In genomic region chr11:62538470-62539237, GRCh38 we compare ENCODE assay signal across 9 cellular contexts. TPM values are rescaled to one million over a fixed set of nuclear protein-coding genes. Genes with fewer than 3 reads are reported as not detected.
DNase-seq lines count a peak whose midpoint lies in the region; ATAC-seq, FAIRE-seq and TF ChIP-seq lines count a peak whose summit lies in the region.
"Had no signal": no experiment of that assay in that cellular context is flagged by ENCODE, and none has a peak within 500 bp of the region (broad histone marks: within the 10 kb centered on the region; RNA-seq: fewer than 3 reads in every experiment).

No MANE protein-coding gene starts in this region.

- peaks cover 40% of the 10 kb centered on the region for H3K4me1 ChIP-seq in right cardiac atrium (ENCODE audit: control insufficient read depth, insufficient read depth, low read length)
- H3K4me1 ChIP-seq in astrocyte (ENCODE audit: insufficient read depth, low read length), result peaks cover 57% of the 10 kb centered on the region
- peaks cover 72% of the 10 kb centered on the region for H3K4me1 ChIP-seq in muscle layer of colon (ENCODE audit: insufficient read depth, low read length)

- CTCF ChIA-PET in WTC11 (lab: Charles Lee), result interaction anchor here (1.1 to 13.3 kb wide), 5 partner anchors 12 to 144 kb away, joined by 3 to 552 read pairs (median 7); partner anchors contain the start of gene SCGB1A1

- no peak overlapping the region for H3K4me3 ChIP-seq in right cardiac atrium (ENCODE audit: low read length)
- H3K4me3 ChIP-seq in astrocyte (ENCODE audit: insufficient read depth, low read depth, low read length), result peak overlapping the region; percentile 48
- peak overlapping the region; percentile 21 to 57 for H3K4me3 ChIP-seq in muscle layer of colon (ENCODE audit: low read depth in 1 of 2, low read length in 2 of 2)

- intact Hi-C loops in right cardiac atrium (cut with DNase I) (loop anchor here in 1 of 4 donors (10.0 kb wide), 1 partner anchor 104 kb away; no protein-coding TSS in a partner anchor), Right ventricle myocardium superior (cut with DNase I) (no loop called here)

- FAIRE-seq in astrocyte (lab: Jason Lieb, UNC), result no peak

- peaks cover 60% of the 10 kb centered on the region for H3K4me1 Mint-ChIP-seq in astrocyte (ENCODE audit: low read depth, unreplicated experiment)
- peaks cover 31% of the 10 kb centered on the region for H3K4me1 Mint-ChIP-seq in WTC11

- H4K20me1 ChIP-seq in astrocyte (ENCODE audit: insufficient read depth, low read length), result peaks cover 96% of the 10 kb centered on the region

- POLR2A ChIA-PET in WTC11 (lab: Charles Lee), result no interaction called here

- TF ChIP-seq CTCF in astrocyte (IDR thresholded peaks at IDR 0.05; ENCODE audit: insufficient read depth, low read depth, low read length) (no peak), WTC11 (IDR thresholded peaks at IDR 0.05) (no peak)

- H3K9me3 Mint-ChIP-seq in astrocyte (ENCODE audit: unreplicated experiment), result no peaks in the 10 kb centered on the region
- no peaks in the 10 kb centered on the region for H3K9me3 Mint-ChIP-seq in WTC11

- H3K27me3 Mint-ChIP-seq in astrocyte (ENCODE audit: low read depth, unreplicated experiment) (no peaks in the 10 kb centered on the region), WTC11 (ENCODE audit: low read depth) (peaks cover 27% of the 10 kb centered on the region)

- peak overlapping the region; percentile 86 for H3K4me2 ChIP-seq in astrocyte (ENCODE audit: low read length)

- 57% methylated on average over 19 of the region's 19 CpGs for WGBS in right cardiac atrium

- H2AFZ ChIP-seq in astrocyte (ENCODE audit: low read depth, low read length), result no peak overlapping the region

- H3K36me3 ChIP-seq in astrocyte (ENCODE audit: insufficient read depth, low read length) (peaks cover 15% of the 10 kb centered on the region), muscle layer of colon (ENCODE audit: insufficient read depth, low read length) (peaks cover 34% of the 10 kb centered on the region)

- ATAC-seq in right cardiac atrium (no peak), Right ventricle myocardium superior (ENCODE audit: poor library complexity) (no peak), WTC11 (no peak), HG03196 (IDR thresholded peaks at IDR 0.05; ENCODE audit: unreplicated experiment) (no peak), GM21528 (IDR thresholded peaks at IDR 0.05; ENCODE audit: low FRiP score, unreplicated experiment) (no peak)

- H3K36me3 Mint-ChIP-seq in astrocyte (ENCODE audit: low read depth, unreplicated experiment) (peaks cover 21% of the 10 kb centered on the region), WTC11 (no peaks in the 10 kb centered on the region)

- H3K4me3 Mint-ChIP-seq in astrocyte (ENCODE audit: unreplicated experiment), result peak overlapping the region; percentile 40
- no peak overlapping the region for H3K4me3 Mint-ChIP-seq in WTC11

- peaks cover 99% of the 10 kb centered on the region for H3K79me2 ChIP-seq in astrocyte (ENCODE audit: insufficient read depth, low read length)

- H3K27ac Mint-ChIP-seq in astrocyte (ENCODE audit: unreplicated experiment) (peak overlapping the region; percentile 34), WTC11 (no peak overlapping the region)

- H3K27ac ChIP-seq in right cardiac atrium (ENCODE audit: low read length), result peak overlapping the region; percentile 70
- H3K27ac ChIP-seq in astrocyte (ENCODE audit: low read depth, low read length), result peak overlapping the region; percentile 14
- peak overlapping the region; percentile 72 for H3K27ac ChIP-seq in muscle layer of colon (ENCODE audit: low read depth, low read length)

- H3K9me3 ChIP-seq in right cardiac atrium (ENCODE audit: control insufficient read depth, low read length) (no peaks in the 10 kb centered on the region), astrocyte (ENCODE audit: insufficient read depth, low read depth, low read length) (no peaks in the 10 kb centered on the region), muscle layer of colon (ENCODE audit: low read length) (no peaks in the 10 kb centered on the region)

- no peaks in the 10 kb centered on the region for H3K27me3 ChIP-seq in right cardiac atrium (ENCODE audit: control insufficient read depth, insufficient read depth)
- H3K27me3 ChIP-seq in astrocyte (ENCODE audit: insufficient read depth, low read length), result no peaks in the 10 kb centered on the region
- no peaks in the 10 kb centered on the region for H3K27me3 ChIP-seq in muscle layer of colon (ENCODE audit: control insufficient read depth in 1 of 2, insufficient read depth in 2 of 2, low read length in 2 of 2)

- no peak for DNase-seq in right cardiac atrium
- no peak for DNase-seq in Right ventricle myocardium superior
- DNase-seq in astrocyte (ENCODE audit: low read depth), result no peak
- no peak for DNase-seq in WTC11 (ENCODE audit: low spot score)
- DNase-seq in cortex of kidney (lab: John Stamatoyannopoulos, UW), result no peak
- DNase-seq: NCI-H1105 had no signal

- H3K9ac ChIP-seq in astrocyte (ENCODE audit: low read length) (peak overlapping the region; percentile 61), muscle layer of colon (ENCODE audit: low read length) (peak overlapping the region; percentile 2)

TF ChIP-seq in WTC11, 78 proteins besides CTCF, POLR2A, EP300 and RAD21 (continues in another document):
- no peak for TF ChIP-seq ZNF423 (CRISPR knock-in tag; IDR thresholded peaks at IDR 0.05)
- no peak for TF ChIP-seq RELA (CRISPR knock-in tag; IDR thresholded peaks at IDR 0.05; ENCODE audit: borderline replicate concordance)
- no peak for TF ChIP-seq GRHL2 (CRISPR knock-in tag; IDR thresholded peaks at IDR 0.05; ENCODE audit: insufficient replicate concordance, severe bottlenecking)
- TF ChIP-seq, protein P1, sequence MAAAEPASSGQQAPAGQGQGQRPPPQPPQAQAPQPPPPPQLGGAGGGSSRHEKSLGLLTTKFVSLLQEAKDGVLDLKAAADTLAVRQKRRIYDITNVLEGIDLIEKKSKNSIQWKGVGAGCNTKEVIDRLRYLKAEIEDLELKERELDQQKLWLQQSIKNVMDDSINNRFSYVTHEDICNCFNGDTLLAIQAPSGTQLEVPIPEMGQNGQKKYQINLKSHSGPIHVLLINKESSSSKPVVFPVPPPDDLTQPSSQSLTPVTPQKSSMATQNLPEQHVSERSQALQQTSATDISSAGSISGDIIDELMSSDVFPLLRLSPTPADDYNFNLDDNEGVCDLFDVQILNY (CRISPR knock-in tag; IDR thresholded peaks at IDR 0.05), result no peak
- TF ChIP-seq CDX4 (CRISPR knock-in tag; IDR thresholded peaks at IDR 0.05; ENCODE audit: borderline replicate concordance), result no peak
- no peak for TF ChIP-seq ZBTB21 (CRISPR knock-in tag; IDR thresholded peaks at IDR 0.05; ENCODE audit: borderline replicate concordance)
- no peak for TF ChIP-seq ATF2 (CRISPR knock-in tag; IDR thresholded peaks at IDR 0.05; ENCODE audit: borderline replicate concordance, low read depth)
- TF ChIP-seq SMAD4 (CRISPR knock-in tag; IDR thresholded peaks at IDR 0.05), result no peak
- TF ChIP-seq TP53 (CRISPR knock-in tag; IDR thresholded peaks at IDR 0.05), result no peak
- no peak for TF ChIP-seq NFATC4 (CRISPR knock-in tag; IDR thresholded peaks at IDR 0.05)
- no peak for TF ChIP-seq GABPB1 (CRISPR knock-in tag; IDR thresholded peaks at IDR 0.05)
- no peak for TF ChIP-seq NR3C1 (CRISPR knock-in tag; conservative IDR thresholded peaks at IDR 0.05; ENCODE audit: low read depth)
- no peak for TF ChIP-seq OVOL2 (CRISPR knock-in tag; IDR thresholded peaks at IDR 0.05; ENCODE audit: borderline replicate concordance)
- TF ChIP-seq JUN (CRISPR knock-in tag; IDR thresholded peaks at IDR 0.05), result no peak
- TF ChIP-seq NFYB (CRISPR knock-in tag; conservative IDR thresholded peaks at IDR 0.05; ENCODE audit: low read depth), result no peak
- TF ChIP-seq, protein P2, sequence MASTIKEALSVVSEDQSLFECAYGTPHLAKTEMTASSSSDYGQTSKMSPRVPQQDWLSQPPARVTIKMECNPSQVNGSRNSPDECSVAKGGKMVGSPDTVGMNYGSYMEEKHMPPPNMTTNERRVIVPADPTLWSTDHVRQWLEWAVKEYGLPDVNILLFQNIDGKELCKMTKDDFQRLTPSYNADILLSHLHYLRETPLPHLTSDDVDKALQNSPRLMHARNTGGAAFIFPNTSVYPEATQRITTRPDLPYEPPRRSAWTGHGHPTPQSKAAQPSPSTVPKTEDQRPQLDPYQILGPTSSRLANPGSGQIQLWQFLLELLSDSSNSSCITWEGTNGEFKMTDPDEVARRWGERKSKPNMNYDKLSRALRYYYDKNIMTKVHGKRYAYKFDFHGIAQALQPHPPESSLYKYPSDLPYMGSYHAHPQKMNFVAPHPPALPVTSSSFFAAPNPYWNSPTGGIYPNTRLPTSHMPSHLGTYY (CRISPR knock-in tag; IDR thresholded peaks at IDR 0.05), result no peak
- TF ChIP-seq CREB1 (CRISPR knock-in tag; IDR thresholded peaks at IDR 0.05), result no peak

RNA-seq across cellular contexts. Expression of gene AHNAK, which starts 8.0 kb away (rescaled TPM):
- total RNA-seq in right cardiac atrium, result 100 to 1,000 TPM; 289 to 371 (median 320) TPM
- 78.1 TPM for polyA plus RNA-seq in right cardiac atrium
- 318 TPM for total RNA-seq in Right ventricle myocardium superior
- total RNA-seq in astrocyte, result 305 and 378 TPM in 2 replicates
- 10.9 to 21.0 TPM (median 11.5 TPM) in 3 replicates for total RNA-seq in WTC11 (2021)

RNA-seq across cellular contexts. Expression of gene EEF1G, which starts 35.0 kb away (rescaled TPM):
- 1,000 to 10,000 TPM in 1 of 4 donors, 100 to 1,000 TPM in 3; 807 to 1,060 (median 897) TPM for total RNA-seq in right cardiac atrium
- polyA plus RNA-seq in right cardiac atrium, result 770 TPM
- total RNA-seq in Right ventricle myocardium superior, result 794 TPM
- total RNA-seq in astrocyte, result 1,185 and 1,298 TPM in 2 replicates
- 1,667 to 1,857 TPM (median 1,846 TPM) in 3 replicates for total RNA-seq in WTC11 (2021)

RNA-seq across cellular contexts. Expression of gene TUT1, which starts 52.7 kb away (rescaled TPM):
- total RNA-seq in right cardiac atrium (10 to 100 TPM in 3 of 4 donors, 1 to 10 TPM in 1; 8.0 to 15.3 (median 11.5) TPM), Right ventricle myocardium superior (14.7 TPM), astrocyte (16.8 and 18.3 TPM in 2 replicates), WTC11 (2021) (35.3 to 40.0 TPM (median 37.3 TPM) in 3 replicates)
- polyA plus RNA-seq in right cardiac atrium, result 10.7 TPM

Comparison
In these comparisons a context has a peak if more than half of its experiments do, and no peak if none do; other contexts are left out.
1. H3K27ac ChIP-seq: peak in every context shown above with its lines; median percentile 72 in muscle layer of colon; 70 in right cardiac atrium; 14 in astrocyte.
2. RNA of gene AHNAK, which starts 8.0 kb away (total RNA-seq): 305 to 378 TPM in astrocyte, 289 to 371 TPM in right cardiac atrium and 318 TPM in Right ventricle myocardium superior (single experiment); 10.9 to 21.0 TPM in WTC11; every median in the first group is over 10 times any median in the second.